8 cellular contexts compared by ENCODE assay signal in the genomic region with DNA sequence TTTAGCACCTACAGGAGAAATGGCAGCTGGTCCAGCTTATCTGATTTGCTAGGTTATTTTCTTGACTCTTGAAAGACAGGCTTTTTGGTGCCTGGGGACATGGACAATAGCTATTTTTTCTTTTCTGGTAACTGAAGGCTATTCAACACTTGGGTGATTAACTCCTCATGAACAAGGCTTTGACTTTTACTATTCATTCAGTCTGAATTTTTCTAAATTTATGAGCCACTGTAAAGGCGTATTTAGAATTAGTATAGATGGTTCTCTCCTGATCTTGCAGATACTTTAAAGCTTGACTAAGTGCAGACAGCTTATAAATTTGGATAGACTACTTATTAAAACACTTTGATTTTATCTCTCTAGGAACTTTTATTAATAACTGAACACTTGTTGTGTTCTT.
"Had no signal": no experiment of that assay in that cellular context is flagged by ENCODE, and none has a peak within 500 bp of the region (broad histone marks: within the 10 kb centered on the region; RNA-seq: fewer than 3 reads in every experiment).

No MANE protein-coding gene starts in this region.

- H3K9me3 Mint-ChIP-seq: HFFc6 had no signal

- DNase-seq: GM23248, GOT3, H7, H9, HCEC 1CT, HFFc6 had no signal

- H3K4me3 ChIP-seq: GM23248, GM23338 had no signal

- H3K4me2 ChIP-seq: GM23338 had no signal

- H3K4me3 Mint-ChIP-seq: GM23338, H9, HFFc6 had no signal

- H3K27ac Mint-ChIP-seq: GM23338, H9, HFFc6 had no signal

- ATAC-seq: GM23338, HCT116 had no signal

- H3K27ac ChIP-seq: GM23248 had no signal

- H3K4me1 Mint-ChIP-seq: GM23338, H9 had no signal

- H2AFZ ChIP-seq: GM23248, GM23338 had no signal

- H3K9ac ChIP-seq: GM23248 had no signal
